In the genomic region with DNA sequence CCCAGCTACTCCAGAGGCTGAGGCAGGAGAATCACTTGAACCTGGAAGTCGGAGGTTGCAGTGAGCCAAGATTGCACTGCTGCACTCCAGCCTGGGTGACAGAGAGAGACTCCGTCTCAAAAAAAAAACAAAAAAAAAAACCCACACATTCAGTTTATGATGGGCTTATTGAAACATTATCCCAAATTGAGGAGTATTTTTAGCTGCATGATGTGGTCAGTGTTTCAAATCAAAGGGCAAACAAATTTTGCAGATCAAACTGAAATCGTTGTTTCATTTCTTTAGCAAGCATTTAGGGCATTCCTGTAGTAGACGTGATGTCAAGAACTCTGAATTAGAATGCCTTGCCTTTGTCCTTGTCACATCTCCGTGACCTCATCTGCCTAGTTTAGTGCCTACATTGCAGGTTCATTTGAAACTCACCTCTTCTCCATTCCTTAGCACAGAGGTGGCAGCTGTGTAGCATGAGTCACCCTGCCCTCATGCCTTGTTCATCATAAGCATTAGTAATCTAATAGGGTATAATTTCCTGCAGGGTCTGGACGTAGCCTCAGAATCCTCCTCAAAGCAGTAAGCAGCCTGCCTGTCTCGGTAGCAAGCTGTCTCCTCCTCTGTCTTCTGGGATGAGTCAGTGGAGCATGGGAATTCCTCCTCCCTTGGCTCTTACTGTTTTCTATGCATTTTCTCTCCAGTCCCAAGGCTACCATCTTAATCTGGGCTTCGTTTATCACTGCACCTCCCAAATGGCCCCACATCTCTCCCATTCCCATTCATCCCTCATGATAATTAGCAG, we compare ENCODE assay signal across 8 cellular contexts.
A peak's percentile ranks its signal among the peaks of the same experiment; 100 is the strongest.
DNase-seq lines count a peak whose midpoint lies in the region; ATAC-seq lines count a peak whose summit lies in the region.

No MANE protein-coding gene starts in this region.

- ATAC-seq in activated T-cell treated with anti-CD3 and anti-CD28 coated beads, Interleukin-2, amount 50 U/mL, for 72 hours (replicated peaks in 1 of 2): peak; percentile 70 to 82
- ATAC-seq in memory B cell (ENCODE audit: low read depth) (no peak), GM19023 (IDR thresholded peaks at IDR 0.05; ENCODE audit: unreplicated experiment) (no peak), sciatic nerve (no peak), left colon (no peak)

- H3K27me3 Mint-ChIP-seq in activated T-cell treated with anti-CD3 and anti-CD28 coated beads, Interleukin-2, amount 50 U/mL, for 72 hours (ENCODE audit: low read depth): no peaks in the 10 kb centered on the region
- H3K27me3 Mint-ChIP-seq in memory B cell: no peaks in the 10 kb centered on the region

- H3K4me3 Mint-ChIP-seq in activated T-cell treated with anti-CD3 and anti-CD28 coated beads, Interleukin-2, amount 50 U/mL, for 72 hours: peak overlapping the region; percentile 37 to 63
- no peak overlapping the region for H3K4me3 Mint-ChIP-seq in memory B cell

- intact Hi-C loops in sciatic nerve (cut with DNase I) (no loop called here), left colon (cut with DNase I, micrococcal nuclease) (no loop called here)

- peak overlapping the region; percentile 80 for H3K27ac Mint-ChIP-seq in activated T-cell treated with anti-CD3 and anti-CD28 coated beads, Interleukin-2, amount 50 U/mL, for 72 hours
- H3K27ac Mint-ChIP-seq in memory B cell: peak overlapping the region; percentile 4

- peaks cover 4 to 21% of the 10 kb centered on the region in 2 donors for H3K36me3 Mint-ChIP-seq in activated T-cell treated with anti-CD3 and anti-CD28 coated beads, Interleukin-2, amount 50 U/mL, for 72 hours (ENCODE audit: insufficient read depth in 2 of 2)
- peaks cover 18% of the 10 kb centered on the region for H3K36me3 Mint-ChIP-seq in memory B cell

- peak; percentile 84 for DNase-seq in AG08395 (ENCODE audit: low spot score)
- DNase-seq in HT1080 (ENCODE audit: low read depth): peak; percentile 99
- peak; percentile 12 to 24 for DNase-seq in activated T-cell treated with anti-CD3 and anti-CD28 coated beads, Interleukin-2, amount 50 U/mL, for 72 hours
- DNase-seq in memory B cell (ENCODE audit: low spot score in 2 of 2): no peak
- no peak for DNase-seq in sciatic nerve (ENCODE audit: low spot score)
- no peak for DNase-seq in NCI-H345 (lab: John Stamatoyannopoulos, UW)
- DNase-seq in left colon: no peak

- peaks cover 30% of the 10 kb centered on the region for H3K4me1 Mint-ChIP-seq in activated T-cell treated with anti-CD3 and anti-CD28 coated beads, Interleukin-2, amount 50 U/mL, for 72 hours (ENCODE audit: low read depth)
- H3K4me1 Mint-ChIP-seq in memory B cell: peaks cover 7% of the 10 kb centered on the region

- no peaks in the 10 kb centered on the region for H3K9me3 Mint-ChIP-seq in activated T-cell treated with anti-CD3 and anti-CD28 coated beads, Interleukin-2, amount 50 U/mL, for 72 hours
- H3K9me3 Mint-ChIP-seq in memory B cell: no peaks in the 10 kb centered on the region

Comparison
In these comparisons a context has a peak if more than half of its experiments do, and no peak if none do; other contexts are left out.
1. DNase-seq: peak in AG08395 (single experiment), HT1080 (single experiment) and activated T-cell treated with anti-CD3 and anti-CD28 coated beads, Interleukin-2, amount 50 U/mL, for 72 hours (2 of 2); none in memory B cell (0 of 2), sciatic nerve (single experiment), NCI-H345 (single experiment) and left colon (0 of 2).
2. ATAC-seq: peak in activated T-cell treated with anti-CD3 and anti-CD28 coated beads, Interleukin-2, amount 50 U/mL, for 72 hours (2 of 2); none in memory B cell (single experiment), GM19023 (single experiment), sciatic nerve (single experiment) and left colon (single experiment).